Comparison of ENCODE assay signal across 25 cellular contexts in genomic region chr2:211132586-211132985, GRCh38.
DNase-seq lines count a peak whose midpoint lies in the region; ATAC-seq and TF ChIP-seq lines count a peak whose summit lies in the region.
"Had no signal": no experiment of that assay in that cellular context is flagged by ENCODE, and none has a peak within 500 bp of the region (broad histone marks: within the 10 kb centered on the region; RNA-seq: fewer than 3 reads in every experiment).

No MANE protein-coding gene starts in this region.

- DNase-seq in ACHN: peak; percentile 15
- DNase-seq in HS-5 (ENCODE audit: low read depth): peak; percentile 37
- no peak for DNase-seq in brain microvascular endothelial cell
- DNase-seq in kidney glomerular epithelial cell (lab: John Stamatoyannopoulos, UW): peak; percentile 54
- DNase-seq in stimulated activated CD4-positive, alpha-beta T cell treated with anti-CD3 and anti-CD28 coated beads, Interleukin-4, amount 100 ng/mL, for 4 hours: no peak
- DNase-seq in LoVo (ENCODE audit: low spot score): no peak
- no peak for DNase-seq in OCI-M2 (lab: John Stamatoyannopoulos, UW; ENCODE audit: unreplicated experiment)
- DNase-seq: activated B cell treated with CpG ODN at 0.5 μM for 24 hours; activated CD4-positive, alpha-beta T cell treated with anti-CD3 and anti-CD28 coated beads, Interleukin-2, amount 50 U/mL, for 4 hours; activated CD8-positive, alpha-beta memory T cell treated with anti-CD3 and anti-CD28 coated beads, Interleukin-2, amount 50 U/mL, for 48 hours; activated effector memory CD4-positive, alpha-beta T cell treated with Interleukin-2 at 50 U/mL for 16 hours; adrenal gland; C1 segment of cervical spinal cord; central memory CD4-positive, alpha-beta T cell; gastrocnemius medialis; left cardiac atrium; naive thymus-derived CD4-positive, alpha-beta T cell; NCI-H2081; NCI-H524; stomach; T1000 had no signal

- no peak overlapping the region for H3K4me3 ChIP-seq in brain microvascular endothelial cell (ENCODE audit: low read depth, low read length)
- H3K4me3 ChIP-seq: adrenal gland, gastrocnemius medialis, right atrium auricular region, stomach, tibial nerve had no signal

- H3K27ac ChIP-seq in brain microvascular endothelial cell: peak overlapping the region; percentile 97
- H3K27ac ChIP-seq: adrenal gland, gastrocnemius medialis, right atrium auricular region, stomach, tibial nerve had no signal

- H3K27me3 ChIP-seq in brain microvascular endothelial cell (replicated peaks): no peaks in the 10 kb centered on the region
- H3K27me3 ChIP-seq: adrenal gland, gastrocnemius medialis, right atrium auricular region, stomach, tibial nerve had no signal

- ATAC-seq in GM18517 (IDR thresholded peaks at IDR 0.05; ENCODE audit: unreplicated experiment): no peak
- ATAC-seq: gastrocnemius medialis; HepG2; left cardiac atrium; naive thymus-derived CD4-positive, alpha-beta T cell had no signal

- in situ Hi-C loops in ACHN (cut with HindIII; ENCODE audit: low pct_ligation_motif_present, low pct_unique_long_range_greater_than_20kb, low sequenced_read_pairs): no loop called here
- in situ Hi-C loops in brain microvascular endothelial cell (cut with HindIII; ENCODE audit: low pct_ligation_motif_present, low sequenced_read_pairs): no loop called here

- H3K36me3 ChIP-seq in brain microvascular endothelial cell (replicated peaks): no peaks in the 10 kb centered on the region
- H3K36me3 ChIP-seq: adrenal gland, gastrocnemius medialis, right atrium auricular region, stomach, tibial nerve had no signal

- TF ChIP-seq CTCF in brain microvascular endothelial cell (IDR thresholded peaks at IDR 0.05; ENCODE audit: low read depth, low read length, missing control alignments): no peak

Comparison
In these comparisons a context has a peak if more than half of its experiments do, and no peak if none do; other contexts are left out.
1. DNase-seq: peak in ACHN (single experiment), HS-5 (single experiment) and kidney glomerular epithelial cell (single experiment); none in brain microvascular endothelial cell (single experiment), stimulated activated CD4-positive, alpha-beta T cell treated with anti-CD3 and anti-CD28 coated beads, Interleukin-4, amount 100 ng/mL, for 4 hours (0 of 2), LoVo (single experiment) and OCI-M2 (single experiment).